ENCODE assay signal across 27 cellular contexts in the genomic region with DNA sequence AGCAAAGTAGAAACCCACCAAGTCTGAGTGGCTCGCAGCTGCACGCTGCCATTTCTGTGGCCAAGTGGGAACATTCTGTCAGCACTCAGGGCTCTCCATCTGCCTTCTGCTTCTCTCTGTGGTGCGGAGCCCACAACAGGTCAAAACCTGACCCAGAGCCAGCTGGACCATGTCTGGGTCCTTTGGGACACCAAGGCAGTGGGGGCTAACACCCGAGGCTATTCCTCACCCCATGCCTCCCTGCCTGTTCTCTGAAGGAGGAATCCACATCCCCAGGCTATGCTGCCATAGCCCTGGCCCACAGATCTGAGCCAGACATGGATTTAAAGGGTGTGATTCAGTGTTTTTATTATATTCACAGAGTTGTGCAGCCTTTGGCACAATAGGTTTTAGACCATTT.
"Had no signal": no experiment of that assay in that cellular context is flagged by ENCODE, and none has a peak within 500 bp of the region (broad histone marks: within the 10 kb centered on the region; RNA-seq: fewer than 3 reads in every experiment).

No MANE protein-coding gene starts in this region.

- H3K9me3 ChIP-seq: ascending aorta, colonic mucosa, SJCRH30 had no signal

- H3K4me1 ChIP-seq: ascending aorta, colonic mucosa, SJCRH30 had no signal

- H3K9me3 Mint-ChIP-seq: activated naive CD4-positive, alpha-beta T cell treated with anti-CD3 and anti-CD28 coated beads, Interleukin-2, amount 50 U/mL, for 24 hours; central memory CD8-positive, alpha-beta T cell had no signal

- H3K4me3 Mint-ChIP-seq: activated CD4-positive, alpha-beta memory T cell treated with anti-CD3 and anti-CD28 coated beads for 36 hours; activated naive CD4-positive, alpha-beta T cell treated with anti-CD3 and anti-CD28 coated beads, Interleukin-2, amount 50 U/mL, for 24 hours; activated naive CD8-positive, alpha-beta T cell treated with anti-CD3 and anti-CD28 coated beads, Interleukin-2, amount 10 ng/mL, durations not matched to agents 7 days and 5 days; central memory CD8-positive, alpha-beta T cell had no signal

- DNase-seq: activated CD4-positive, alpha-beta memory T cell treated with anti-CD3 and anti-CD28 coated beads for 36 hours; activated CD4-positive, alpha-beta T cell treated with anti-CD3 and anti-CD28 coated beads for 4 hours; activated CD4-positive, alpha-beta T cell treated with anti-CD3 and anti-CD28 coated beads, Interleukin-2, amount 50 U/mL, for 1 hour; activated CD8-positive, alpha-beta memory T cell treated with anti-CD3 and anti-CD28 coated beads, Interleukin-2, amount 50 U/mL, for 4 hours; activated effector memory CD4-positive, alpha-beta T cell treated with Interleukin-2 at 50 U/mL for 16 hours; activated naive CD8-positive, alpha-beta T cell treated with anti-CD3 and anti-CD28 coated beads, Interleukin-2, amount 10 ng/mL, durations not matched to agents 7 days and 5 days; activated T-cell treated with anti-CD3 and anti-CD28 coated beads, Interleukin-2, amount 50 U/mL, for 48 hours; amygdala; colonic mucosa; NCI-H1048; NCI-H1105 treated with DMSO at 0.1 percent for 48 hours; NCI-H1436; NCI-H1694; NCI-H1930; NCI-H2081 treated with DMSO at 0.1 percent for 48 hours; NCI-H345; NCI-H524 treated with DMSO at 0.1 percent for 48 hours; SHP77; SJCRH30; T1000 had no signal

- H3K27me3 Mint-ChIP-seq: activated CD4-positive, alpha-beta memory T cell treated with anti-CD3 and anti-CD28 coated beads for 36 hours; activated naive CD4-positive, alpha-beta T cell treated with anti-CD3 and anti-CD28 coated beads, Interleukin-2, amount 50 U/mL, for 24 hours; activated naive CD8-positive, alpha-beta T cell treated with anti-CD3 and anti-CD28 coated beads, Interleukin-2, amount 10 ng/mL, durations not matched to agents 7 days and 5 days had no signal

- H3K27ac Mint-ChIP-seq: activated CD4-positive, alpha-beta memory T cell treated with anti-CD3 and anti-CD28 coated beads for 36 hours; activated naive CD4-positive, alpha-beta T cell treated with anti-CD3 and anti-CD28 coated beads, Interleukin-2, amount 50 U/mL, for 24 hours; activated naive CD8-positive, alpha-beta T cell treated with anti-CD3 and anti-CD28 coated beads, Interleukin-2, amount 10 ng/mL, durations not matched to agents 7 days and 5 days had no signal

- ATAC-seq: activated CD4-positive, CD25-positive, alpha-beta regulatory T cell treated with anti-CD3 and anti-CD28 coated beads, Interleukin-2, amount 50 U/mL, for 24 hours; Panc1 had no signal

- H3K27ac ChIP-seq: ascending aorta, cardiac muscle cell, colonic mucosa, SJCRH30, SK-N-MC had no signal

- H3K36me3 Mint-ChIP-seq: activated naive CD4-positive, alpha-beta T cell treated with anti-CD3 and anti-CD28 coated beads, Interleukin-2, amount 50 U/mL, for 24 hours had no signal

- H3K27me3 ChIP-seq: ascending aorta, cardiac muscle cell, colonic mucosa had no signal

- H3K4me3 ChIP-seq: ascending aorta, cardiac muscle cell, colonic mucosa, SJCRH30, SK-N-MC had no signal

- H3K4me1 Mint-ChIP-seq: activated naive CD4-positive, alpha-beta T cell treated with anti-CD3 and anti-CD28 coated beads, Interleukin-2, amount 50 U/mL, for 24 hours; activated naive CD8-positive, alpha-beta T cell treated with anti-CD3 and anti-CD28 coated beads, Interleukin-2, amount 10 ng/mL, durations not matched to agents 7 days and 5 days had no signal

- H3K36me3 ChIP-seq: ascending aorta, cardiac muscle cell, colonic mucosa, SJCRH30 had no signal
